ENCODE assay signal across 8 cellular contexts in the genomic region with DNA sequence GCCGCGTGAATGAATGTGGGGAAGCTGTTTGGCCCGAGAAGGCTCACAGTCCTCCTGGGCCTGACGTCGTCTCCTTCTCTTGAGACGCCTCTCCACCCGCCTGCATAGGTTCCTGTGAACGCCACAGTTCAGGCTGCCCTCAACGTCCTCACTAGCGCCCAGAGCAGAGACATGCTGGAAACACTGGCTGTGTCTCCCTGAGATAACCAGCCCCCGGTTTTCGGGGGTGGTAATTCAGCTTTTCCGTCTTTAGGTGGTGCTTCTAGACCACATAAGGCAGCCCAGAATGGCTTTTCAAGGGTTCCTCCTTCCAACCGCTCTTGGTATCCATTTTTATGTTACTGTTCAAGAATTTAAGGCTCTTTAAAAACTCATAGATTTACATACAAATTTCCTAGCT.
DNase-seq lines count a peak whose midpoint lies in the region; ATAC-seq and TF ChIP-seq lines count a peak whose summit lies in the region.
"Had no signal": no experiment of that assay in that cellular context is flagged by ENCODE, and none has a peak within 500 bp of the region (broad histone marks: within the 10 kb centered on the region; RNA-seq: fewer than 3 reads in every experiment).

No MANE protein-coding gene starts in this region.

- DNase-seq in GM20000 (ENCODE audit: low spot score): peak; percentile 39
- peak; percentile 79 to 90 for DNase-seq in NCI-H524 (lab: John Stamatoyannopoulos, UW)
- peak; percentile 72 for DNase-seq in middle frontal gyrus (ENCODE audit: extremely low spot score, low spot score)
- DNase-seq in activated CD8-positive, alpha-beta memory T cell treated with anti-CD3 and anti-CD28 coated beads, Interleukin-2, amount 50 U/mL, for 48 hours: no peak
- no peak for DNase-seq in DMS53 treated with DMSO at 0.1 percent for 48 hours (lab: John Stamatoyannopoulos, UW; ENCODE audit: unreplicated experiment)

- H3K4me1 ChIP-seq in ectodermal cell (ENCODE audit: control insufficient read depth, insufficient read depth, low read length): no peaks in the 10 kb centered on the region

- peak overlapping the region; percentile 22 for H3K4me3 ChIP-seq in ectodermal cell (ENCODE audit: insufficient read depth, low read depth, low read length)
- H3K4me3 ChIP-seq: skin epidermis had no signal

- no peaks in the 10 kb centered on the region for H3K9me3 ChIP-seq in ectodermal cell (ENCODE audit: control insufficient read depth, low read length)

- ATAC-seq in HG02981 (IDR thresholded peaks at IDR 0.05; ENCODE audit: unreplicated experiment): no peak

- TF ChIP-seq CTCF in GM20000 (IDR thresholded peaks at IDR 0.05; ENCODE audit: extremely low read depth, missing control alignments): no peak

- H3K27me3 ChIP-seq in ectodermal cell (ENCODE audit: control insufficient read depth, insufficient read depth, low read length, poor library complexity, severe bottlenecking): peaks cover 4% of the 10 kb centered on the region

- H3K27ac ChIP-seq in ectodermal cell (ENCODE audit: insufficient read depth, low read depth, low read length, poor library complexity, severe bottlenecking): no peak overlapping the region
- H3K27ac ChIP-seq: skin epidermis had no signal

- WGBS in ectodermal cell, 2 experiments: 6 to 7% methylated on average over 14 of the region's 14 CpGs

- H3K36me3 ChIP-seq in ectodermal cell (ENCODE audit: control insufficient read depth, insufficient read depth, low read length): no peaks in the 10 kb centered on the region

Comparison
In these comparisons a context has a peak if more than half of its experiments do, and no peak if none do; other contexts are left out.
1. DNase-seq: peak in GM20000 (single experiment), NCI-H524 (2 of 2) and middle frontal gyrus (single experiment); none in activated CD8-positive, alpha-beta memory T cell treated with anti-CD3 and anti-CD28 coated beads, Interleukin-2, amount 50 U/mL, for 48 hours (single experiment) and DMS53 treated with DMSO at 0.1 percent for 48 hours (single experiment).